In genomic region chr7:2621061-2621828, GRCh38 we compare ENCODE assay signal across 1 cellular context.
TF ChIP-seq lines count a peak whose summit lies in the region.

No MANE protein-coding gene starts in this region.

TF ChIP-seq in SK-N-SH treated with all-trans-retinoic acid at 6 μM for 48 hours, 23 proteins besides CTCF, POLR2A, EP300 and RAD21 (continued from another document):
- TF ChIP-seq TSHZ2 (CRISPR knock-in tag; IDR thresholded peaks at IDR 0.05) = no peak
